7 cellular contexts compared by ENCODE assay signal in the genomic region with DNA sequence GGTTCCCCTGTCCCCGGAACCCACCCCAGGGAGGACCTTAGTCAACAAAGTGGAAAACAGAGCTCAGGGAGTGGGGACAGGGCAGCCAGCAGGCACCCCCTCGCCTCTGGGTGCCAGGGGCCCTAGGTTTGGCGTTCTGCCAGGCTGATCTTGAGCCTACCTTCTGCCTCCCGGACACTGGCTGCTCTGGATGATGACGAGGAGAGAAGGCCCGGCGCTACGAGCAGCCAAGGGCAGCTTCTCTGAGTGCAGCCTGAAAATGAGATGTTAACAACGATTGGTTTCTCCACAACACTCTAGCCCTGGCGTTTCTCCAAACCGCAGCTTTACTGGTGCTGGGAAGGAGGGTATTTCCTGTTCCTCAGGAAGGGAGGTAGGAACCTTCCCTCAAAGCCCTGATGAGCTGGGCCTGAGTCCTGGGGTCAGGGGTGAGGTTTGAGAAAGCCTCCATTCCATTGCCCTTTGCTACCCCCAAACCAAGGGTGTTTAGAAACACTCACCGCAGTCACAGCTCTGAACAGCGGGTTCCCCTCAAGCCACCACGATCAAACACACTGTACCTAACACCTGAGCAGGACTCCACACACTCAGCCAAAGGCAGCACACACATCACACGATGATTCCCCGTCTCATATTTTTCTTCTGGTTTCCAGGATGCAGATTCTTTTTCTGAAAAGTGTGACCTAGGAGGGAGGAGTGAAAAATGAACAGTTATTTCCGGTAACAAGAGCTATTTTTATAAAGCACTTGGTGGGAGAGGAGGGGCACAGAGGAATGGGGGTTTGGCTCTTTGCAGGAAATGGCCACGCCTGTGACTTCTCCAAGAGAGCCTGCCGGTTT. TPM values are rescaled to one million over a fixed set of nuclear protein-coding genes. Genes with fewer than 3 reads are reported as not detected.
DNase-seq lines count a peak whose midpoint lies in the region; ATAC-seq, FAIRE-seq and TF ChIP-seq lines count a peak whose summit lies in the region.

A gene (minus strand): TSS at position 709 of the 840 bp plus-strand sequence. CDS start 1,054 bp downstream, outside the sequence.

- TF ChIP-seq CTCF in RWPE1 (conservative IDR thresholded peaks at IDR 0.05; ENCODE audit: low read depth) (no peak), gastroesophageal sphincter (IDR thresholded peaks at IDR 0.05) (no peak)

- peak; percentile 65 for FAIRE-seq in GM12892 (lab: Jason Lieb, UNC)

- H3K27ac ChIP-seq in RWPE1 (peak within 1 kb of the TSS; percentile 100), gastroesophageal sphincter (peak within 1 kb of the TSS; percentile 89 to 95 (median 91))

- POLR2A ChIA-PET in RWPE1 (lab: Yijun Ruan, JAX; ENCODE audit: low non-redundant PET), result interaction anchor here (0.6 to 1.3 kb wide), 6 partner anchors 14 to 237 kb away, joined by 3 to 5 read pairs (median 3); a partner anchor contains a TSS

- H3K27me3 ChIP-seq in gastroesophageal sphincter, result no peaks in the 10 kb centered on the region

- peak within 1 kb of the TSS; percentile 26 to 56 for H3K4me3 ChIP-seq in gastroesophageal sphincter

- ATAC-seq in gastroesophageal sphincter, result peak; percentile 71
- ATAC-seq in HG02970 (IDR thresholded peaks at IDR 0.05; ENCODE audit: low FRiP score, unreplicated experiment), result no peak

- H3K36me3 ChIP-seq in gastroesophageal sphincter, result peaks cover 0 to 32% of the 10 kb centered on the region in 2 donors

- WGBS in gastroesophageal sphincter (ENCODE audit: low coverage in 1 of 2), 2 donors, result 0 to 3% methylated on average over 6 to 10 of the region's 19 CpGs

- CTCF ChIA-PET in RWPE1 (lab: Yijun Ruan, JAX), result interaction anchor here (0.5 to 2.9 kb wide), 8 partner anchors 13 to 377 kb away, joined by 3 to 21 read pairs (median 3); no protein-coding TSS in a partner anchor

- intact Hi-C loops in posterior vena cava (cut with DNase I), result no loop called here

- no peaks in the 10 kb centered on the region for H3K9me3 ChIP-seq in gastroesophageal sphincter

- TF ChIP-seq POLR2A in GM12892 (IDR thresholded peaks at IDR 0.05; ENCODE audit: low read depth, low read length) (no peak), gastroesophageal sphincter (IDR thresholded peaks at IDR 0.05) (peak in 1 of 2 donors; percentile 16)

- peaks cover 0 to 45% (median 20%) of the 10 kb centered on the region in 3 donors for H3K4me1 ChIP-seq in gastroesophageal sphincter

- TF ChIP-seq EP300 in gastroesophageal sphincter (IDR thresholded peaks at IDR 0.05), result no peak

- DNase-seq in GM12892 (ENCODE audit: insufficient read length) (no peak), HS-27A (ENCODE audit: low read depth) (peak; percentile 77), RWPE1 (ENCODE audit: low spot score) (peak; percentile 97), posterior vena cava (ENCODE audit: low spot score) (peak; percentile 95)
- DNase-seq in activated naive CD4-positive, alpha-beta T cell treated with Interleukin-2 at 50 U/mL for 16 hours, result peak; percentile 59

RNA-seq across cellular contexts. Expression of the gene that starts here (rescaled TPM):
- polyA plus RNA-seq in GM12892 (2012; ENCODE audit: missing spikeins), result 2.9 TPM
- total RNA-seq in gastroesophageal sphincter (10 to 100 TPM; 36.3 to 63.7 (median 50.6) TPM), posterior vena cava (100 to 1,000 TPM in 1 of 2 donors, 10 to 100 TPM in 1; 91.5 to 101 TPM)
